Comparison of ENCODE assay signal across 18 cellular contexts in genomic region chr6:12395898-12396297, GRCh38.
DNase-seq lines count a peak whose midpoint lies in the region; ATAC-seq and TF ChIP-seq lines count a peak whose summit lies in the region.
"Had no signal": no experiment of that assay in that cellular context is flagged by ENCODE, and none has a peak within 500 bp of the region (broad histone marks: within the 10 kb centered on the region; RNA-seq: fewer than 3 reads in every experiment).

No MANE protein-coding gene starts in this region.

- H3K4me1 ChIP-seq in left ventricle myocardium inferior (peaks cover 4% of the 10 kb centered on the region), right atrium auricular region (no peaks in the 10 kb centered on the region)
- H3K4me1 ChIP-seq: parathyroid adenoma had no signal

- H3K36me3 ChIP-seq in left ventricle myocardium inferior (no peaks in the 10 kb centered on the region), right atrium auricular region (no peaks in the 10 kb centered on the region)

- H3K9me3 Mint-ChIP-seq in naive thymus-derived CD8-positive, alpha-beta T cell, result peaks cover 0 to 4% (median 0%) of the 10 kb centered on the region in 9 donors

- intact Hi-C loops in left ventricle myocardium inferior (cut with micrococcal nuclease), result no loop called here

- POLR2A ChIA-PET in naive thymus-derived CD8-positive, alpha-beta T cell (lab: Charles Lee), result no interaction called here

- no peak for ATAC-seq in HG02798 (IDR thresholded peaks at IDR 0.05; ENCODE audit: poor library complexity, unreplicated experiment)
- ATAC-seq in naive thymus-derived CD8-positive, alpha-beta T cell, result no peak
- no peak for ATAC-seq in GM18873 (IDR thresholded peaks at IDR 0.05; ENCODE audit: low FRiP score, unreplicated experiment)
- ATAC-seq: activated CD8-positive, alpha-beta memory T cell treated with anti-CD3 and anti-CD28 coated beads, Interleukin-2, amount 10 ng/mL, durations not matched to agents 7 days and 5 days; body of pancreas; WTC11 had no signal

- no peaks in the 10 kb centered on the region for H3K36me3 Mint-ChIP-seq in naive thymus-derived CD8-positive, alpha-beta T cell
- H3K36me3 Mint-ChIP-seq: activated CD8-positive, alpha-beta memory T cell treated with anti-CD3 and anti-CD28 coated beads, Interleukin-2, amount 10 ng/mL, durations not matched to agents 7 days and 5 days; WTC11 had no signal

- no peaks in the 10 kb centered on the region for H3K4me1 Mint-ChIP-seq in naive thymus-derived CD8-positive, alpha-beta T cell
- H3K4me1 Mint-ChIP-seq: activated CD8-positive, alpha-beta memory T cell treated with anti-CD3 and anti-CD28 coated beads, Interleukin-2, amount 10 ng/mL, durations not matched to agents 7 days and 5 days had no signal

- peaks cover 6% of the 10 kb centered on the region for H3K9me3 ChIP-seq in left ventricle myocardium inferior (replicated peaks)
- H3K9me3 ChIP-seq in right atrium auricular region, result no peaks in the 10 kb centered on the region
- H3K9me3 ChIP-seq: body of pancreas had no signal

- no peak overlapping the region for H3K27ac Mint-ChIP-seq in naive thymus-derived CD8-positive, alpha-beta T cell
- H3K27ac Mint-ChIP-seq: activated CD8-positive, alpha-beta memory T cell treated with anti-CD3 and anti-CD28 coated beads, Interleukin-2, amount 10 ng/mL, durations not matched to agents 7 days and 5 days; WTC11 had no signal

- H3K4me3 ChIP-seq in left ventricle myocardium inferior (no peak overlapping the region), right atrium auricular region (no peak overlapping the region), astrocyte of the cerebellum (ENCODE audit: low read depth, low read length) (no peak overlapping the region), foreskin fibroblast (ENCODE audit: low read depth in 1 of 2, low read length in 2 of 2) (no peak overlapping the region)
- H3K4me3 ChIP-seq: body of pancreas had no signal

- DNase-seq in left ventricle myocardium inferior (no peak), right atrium auricular region (ENCODE audit: low spot score) (no peak), astrocyte of the cerebellum (ENCODE audit: low read depth) (no peak), foreskin fibroblast (peak; percentile 9 to 58)
- no peak for DNase-seq in central memory CD4-positive, alpha-beta T cell
- no peak for DNase-seq in naive thymus-derived CD8-positive, alpha-beta T cell
- DNase-seq: activated CD8-positive, alpha-beta memory T cell treated with anti-CD3 and anti-CD28 coated beads, Interleukin-2, amount 10 ng/mL, durations not matched to agents 7 days and 5 days; activated gamma-delta T cell treated with Interleukin-2 at 50 U/mL for 16 hours; body of pancreas; glutamatergic neuron; NCI-H2081 treated with DMSO at 0.1 percent for 48 hours; NCI-H774; T-helper 1 cell had no signal

- H3K27me3 ChIP-seq in left ventricle myocardium inferior (ENCODE audit: low read depth), result no peaks in the 10 kb centered on the region
- no peaks in the 10 kb centered on the region for H3K27me3 ChIP-seq in right atrium auricular region
- H3K27me3 ChIP-seq: body of pancreas had no signal

- no peak overlapping the region for H3K27ac ChIP-seq in left ventricle myocardium inferior (replicated peaks)
- no peak overlapping the region for H3K27ac ChIP-seq in right atrium auricular region
- H3K27ac ChIP-seq: body of pancreas, parathyroid adenoma, RWPE1 had no signal

- TF ChIP-seq CTCF in left ventricle myocardium inferior (IDR thresholded peaks at IDR 0.05; ENCODE audit: borderline replicate concordance), result peak; percentile 31
- peak in 1 of 2 donors; percentile 36 for TF ChIP-seq CTCF in right atrium auricular region (IDR thresholded peaks at IDR 0.05)
- TF ChIP-seq CTCF in astrocyte of the cerebellum (IDR thresholded peaks at IDR 0.05; ENCODE audit: low read depth, low read length, missing control alignments), result peak; percentile 24
- peak; percentile 32 for TF ChIP-seq CTCF in foreskin fibroblast (IDR thresholded peaks at IDR 0.05; ENCODE audit: low read depth, low read length)

- no peak overlapping the region for H3K4me3 Mint-ChIP-seq in naive thymus-derived CD8-positive, alpha-beta T cell
- H3K4me3 Mint-ChIP-seq: activated CD8-positive, alpha-beta memory T cell treated with anti-CD3 and anti-CD28 coated beads, Interleukin-2, amount 10 ng/mL, durations not matched to agents 7 days and 5 days; WTC11 had no signal

- peaks cover 2 to 26% (median 9%) of the 10 kb centered on the region in 5 donors for H3K27me3 Mint-ChIP-seq in naive thymus-derived CD8-positive, alpha-beta T cell

- in situ Hi-C loops in astrocyte of the cerebellum (cut with HindIII; ENCODE audit: low sequenced_read_pairs), result no loop called here

Comparison
In these comparisons a context has a peak if more than half of its experiments do, and no peak if none do; other contexts are left out.
1. DNase-seq: peak in foreskin fibroblast (2 of 2); none in left ventricle myocardium inferior (single experiment), right atrium auricular region (single experiment), astrocyte of the cerebellum (single experiment), central memory CD4-positive, alpha-beta T cell (single experiment) and naive thymus-derived CD8-positive, alpha-beta T cell (0 of 10).